In the genomic region with DNA sequence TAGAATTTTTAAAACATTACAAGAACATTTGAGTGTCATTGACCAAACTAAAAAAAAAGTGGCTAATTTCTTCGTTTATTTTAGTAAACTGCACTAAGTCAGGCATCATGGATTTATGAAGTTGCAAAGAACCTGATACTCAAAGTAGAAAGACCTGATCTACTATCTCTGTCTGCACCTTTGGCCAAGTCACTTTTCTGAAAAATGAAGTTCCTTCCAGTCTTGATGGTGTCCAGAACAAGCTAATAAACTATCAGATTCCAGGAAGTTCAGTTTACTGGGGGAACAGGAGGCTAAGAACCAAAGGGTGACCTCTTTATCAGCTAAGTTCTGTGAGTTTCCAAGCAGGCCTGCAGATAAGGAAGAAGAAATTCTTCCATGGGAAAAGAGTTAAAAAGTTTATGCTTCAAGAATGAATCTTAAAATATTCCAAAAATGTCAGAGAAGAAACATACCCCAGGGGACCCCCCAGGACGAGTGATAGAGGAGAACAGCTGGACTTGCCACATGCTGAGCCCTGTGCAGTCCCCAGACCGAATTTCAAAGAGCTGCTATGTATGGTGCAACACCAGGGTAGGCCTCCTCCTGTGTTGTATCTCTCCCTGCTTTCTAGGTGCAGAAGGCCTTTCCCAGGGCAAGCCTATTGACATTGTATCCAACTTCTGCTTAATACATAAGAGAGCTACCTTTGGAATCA, we compare ENCODE assay signal across 1 cellular context.
TF ChIP-seq lines count a peak whose summit lies in the region.

No MANE protein-coding gene starts in this region.

TF ChIP-seq in HepG2, 621 proteins besides CTCF, POLR2A, EP300 and RAD21 (continued from another document):
- TF ChIP-seq CEBPB (IDR thresholded peaks at IDR 0.05; ENCODE audit: borderline replicate concordance, low read depth, low read length) (peak; percentile 74; the same call in 1 of the 2 replicates), ZNF256 (CRISPR knock-in tag; conservative IDR thresholded peaks at IDR 0.05) (no peak), CEBPG (CRISPR knock-in tag; IDR thresholded peaks at IDR 0.05) (peak; percentile 16; the same call in 1 of the 2 replicates), PITX1 (CRISPR knock-in tag; IDR thresholded peaks at IDR 0.05) (no peak), ZNF614 (CRISPR knock-in tag; IDR thresholded peaks at IDR 0.05; ENCODE audit: borderline replicate concordance) (no peak)
- TF ChIP-seq, protein P1, sequence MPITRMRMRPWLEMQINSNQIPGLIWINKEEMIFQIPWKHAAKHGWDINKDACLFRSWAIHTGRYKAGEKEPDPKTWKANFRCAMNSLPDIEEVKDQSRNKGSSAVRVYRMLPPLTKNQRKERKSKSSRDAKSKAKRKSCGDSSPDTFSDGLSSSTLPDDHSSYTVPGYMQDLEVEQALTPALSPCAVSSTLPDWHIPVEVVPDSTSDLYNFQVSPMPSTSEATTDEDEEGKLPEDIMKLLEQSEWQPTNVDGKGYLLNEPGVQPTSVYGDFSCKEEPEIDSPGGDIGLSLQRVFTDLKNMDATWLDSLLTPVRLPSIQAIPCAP (CRISPR knock-in tag; IDR thresholded peaks at IDR 0.05; ENCODE audit: low read depth), result no peak
- TF ChIP-seq, protein P2, sequence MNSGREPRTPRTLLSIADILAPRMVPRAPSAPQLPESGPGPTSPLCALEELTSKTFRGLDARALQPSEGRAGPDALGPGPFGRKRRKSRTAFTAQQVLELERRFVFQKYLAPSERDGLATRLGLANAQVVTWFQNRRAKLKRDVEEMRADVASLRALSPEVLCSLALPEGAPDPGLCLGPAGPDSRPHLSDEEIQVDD (CRISPR knock-in tag; IDR thresholded peaks at IDR 0.05; ENCODE audit: borderline replicate concordance), result no peak
